1 cellular context compared by ENCODE assay signal in the genomic region with DNA sequence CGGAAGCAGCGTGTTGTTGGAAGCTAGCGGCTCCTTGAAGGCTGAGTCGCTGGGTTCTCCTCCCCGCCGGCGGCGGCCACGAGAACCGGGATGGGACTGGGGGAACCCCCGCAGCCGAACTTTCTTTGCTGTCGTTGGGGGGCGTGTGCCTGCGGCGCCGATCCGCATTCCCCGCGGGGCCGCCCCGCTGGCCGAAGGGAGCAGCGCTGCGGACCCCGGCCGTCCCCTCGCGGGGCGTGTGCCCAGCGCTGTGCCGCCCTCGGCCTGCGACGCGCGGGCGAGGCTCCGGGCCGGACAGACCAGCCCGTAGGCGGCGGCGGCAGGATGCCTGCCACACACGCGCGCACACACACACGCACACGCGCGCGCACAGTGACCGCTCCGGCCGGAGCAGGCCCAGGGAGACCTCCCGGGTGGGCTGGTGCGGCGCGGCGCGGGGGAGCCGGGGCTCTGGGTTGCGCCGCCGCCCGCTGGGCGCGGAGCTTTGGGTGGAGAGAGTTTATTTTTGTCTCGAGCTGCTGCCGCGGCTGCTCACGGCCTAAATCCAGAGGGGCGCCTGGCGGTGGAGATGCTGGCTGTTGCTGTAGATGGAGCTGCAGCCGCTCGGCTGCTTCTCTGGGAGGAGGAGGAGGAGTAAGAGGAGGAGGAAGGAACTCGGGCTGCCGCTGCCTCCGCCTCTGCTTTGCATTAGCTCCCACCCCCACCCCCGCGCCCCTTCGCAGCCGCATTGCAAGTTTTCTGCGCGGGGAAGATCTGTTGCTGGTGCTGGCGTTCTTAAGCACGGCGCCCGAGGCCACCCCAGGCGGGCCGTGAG.
TF ChIP-seq lines count a peak whose summit lies in the region.

A gene with protein sequence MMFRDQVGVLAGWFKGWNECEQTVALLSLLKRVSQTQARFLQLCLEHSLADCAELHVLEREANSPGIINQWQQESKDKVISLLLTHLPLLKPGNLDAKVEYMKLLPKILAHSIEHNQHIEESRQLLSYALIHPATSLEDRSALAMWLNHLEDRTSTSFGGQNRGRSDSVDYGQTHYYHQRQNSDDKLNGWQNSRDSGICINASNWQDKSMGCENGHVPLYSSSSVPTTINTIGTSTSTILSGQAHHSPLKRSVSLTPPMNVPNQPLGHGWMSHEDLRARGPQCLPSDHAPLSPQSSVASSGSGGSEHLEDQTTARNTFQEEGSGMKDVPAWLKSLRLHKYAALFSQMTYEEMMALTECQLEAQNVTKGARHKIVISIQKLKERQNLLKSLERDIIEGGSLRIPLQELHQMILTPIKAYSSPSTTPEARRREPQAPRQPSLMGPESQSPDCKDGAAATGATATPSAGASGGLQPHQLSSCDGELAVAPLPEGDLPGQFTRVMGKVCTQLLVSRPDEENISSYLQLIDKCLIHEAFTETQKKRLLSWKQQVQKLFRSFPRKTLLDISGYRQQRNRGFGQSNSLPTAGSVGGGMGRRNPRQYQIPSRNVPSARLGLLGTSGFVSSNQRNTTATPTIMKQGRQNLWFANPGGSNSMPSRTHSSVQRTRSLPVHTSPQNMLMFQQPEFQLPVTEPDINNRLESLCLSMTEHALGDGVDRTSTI (plus strand): TSS at position 719 of the 814 bp plus-strand sequence. CDS start 789 bp downstream, outside the sequence.

TF ChIP-seq in HepG2, 621 proteins besides CTCF, POLR2A, EP300 and RAD21 (continued from another document):
- TF ChIP-seq ZNF251 (CRISPR knock-in tag; IDR thresholded peaks at IDR 0.05) (no peak), ZFP36L1 (CRISPR knock-in tag; IDR thresholded peaks at IDR 0.05) (no peak), EZH2 (conservative IDR thresholded peaks at IDR 0.05; ENCODE audit: low read depth, low read length) (no peak), KDM2A (CRISPR knock-in tag; IDR thresholded peaks at IDR 0.05; ENCODE audit: borderline replicate concordance, low read depth) (0 out of 2 replicates have a peak, but pooled peaks have one; percentile 26), ZFY (CRISPR knock-in tag; IDR thresholded peaks at IDR 0.05) (peak; percentile 79), ZFX (CRISPR knock-in tag; IDR thresholded peaks at IDR 0.05; ENCODE audit: low read depth) (peak; percentile 37; the same call in 1 of the 2 replicates), POLR2AphosphoS2 (IDR thresholded peaks at IDR 0.05; ENCODE audit: low read depth, low read length) (peak; percentile 19; the same call in 1 of the 2 replicates), ZBTB7B (CRISPR knock-in tag; IDR thresholded peaks at IDR 0.05) (no peak), ASH2L (IDR thresholded peaks at IDR 0.05; ENCODE audit: insufficient read length, low read depth, low read length) (peak; percentile 81), POLR2AphosphoS5 (IDR thresholded peaks at IDR 0.05; ENCODE audit: low read depth, low read length) (no peak), TBX2 (CRISPR knock-in tag; IDR thresholded peaks at IDR 0.05; ENCODE audit: borderline replicate concordance) (no peak), SOX6 (IDR thresholded peaks at IDR 0.05) (no peak), SOX6 (CRISPR knock-in tag; IDR thresholded peaks at IDR 0.05) (no peak), KMT2A (CRISPR knock-in tag; IDR thresholded peaks at IDR 0.05) (peak; percentile 77), ARHGAP35 (CRISPR knock-in tag; IDR thresholded peaks at IDR 0.05; ENCODE audit: borderline replicate concordance) (no peak), BRCA1 (CRISPR knock-in tag; IDR thresholded peaks at IDR 0.05) (no peak), ZNF552 (CRISPR knock-in tag; IDR thresholded peaks at IDR 0.05; ENCODE audit: borderline replicate concordance) (no peak), ZNF501 (CRISPR knock-in tag; IDR thresholded peaks at IDR 0.05) (no peak), HIVEP1 (CRISPR knock-in tag; IDR thresholded peaks at IDR 0.05) (no peak), BCL6 (CRISPR knock-in tag; IDR thresholded peaks at IDR 0.05) (0 out of 2 replicates have a peak, but pooled peaks have one; percentile 17), TMF1 (CRISPR knock-in tag; IDR thresholded peaks at IDR 0.05; ENCODE audit: low read depth) (0 out of 2 replicates have a peak, but pooled peaks have one; percentile 22), ZNF891 (CRISPR knock-in tag; IDR thresholded peaks at IDR 0.05) (no peak), ZNF343 (CRISPR knock-in tag; IDR thresholded peaks at IDR 0.05) (no peak), JDP2 (CRISPR knock-in tag; IDR thresholded peaks at IDR 0.05; ENCODE audit: borderline replicate concordance) (no peak), ZNF180 (CRISPR knock-in tag; IDR thresholded peaks at IDR 0.05; ENCODE audit: borderline replicate concordance, low read depth) (no peak), CCDC6 (CRISPR knock-in tag; IDR thresholded peaks at IDR 0.05) (peak; percentile 68; the same call in 1 of the 2 replicates), MXI1 (IDR thresholded peaks at IDR 0.05; ENCODE audit: borderline replicate concordance, low read depth, low read length) (0 out of 3 replicates have a peak, but pooled peaks have one; percentile 26), ZNF292 (CRISPR knock-in tag; IDR thresholded peaks at IDR 0.05; ENCODE audit: borderline replicate concordance, low read depth) (0 out of 2 replicates have a peak, but pooled peaks have one; percentile 33), ZNF841 (CRISPR knock-in tag; IDR thresholded peaks at IDR 0.05; ENCODE audit: borderline replicate concordance) (0 out of 2 replicates have a peak, but pooled peaks have one; percentile 63), ZNF263 (CRISPR knock-in tag; IDR thresholded peaks at IDR 0.05) (peak; percentile 97)
- TF ChIP-seq, protein P1, sequence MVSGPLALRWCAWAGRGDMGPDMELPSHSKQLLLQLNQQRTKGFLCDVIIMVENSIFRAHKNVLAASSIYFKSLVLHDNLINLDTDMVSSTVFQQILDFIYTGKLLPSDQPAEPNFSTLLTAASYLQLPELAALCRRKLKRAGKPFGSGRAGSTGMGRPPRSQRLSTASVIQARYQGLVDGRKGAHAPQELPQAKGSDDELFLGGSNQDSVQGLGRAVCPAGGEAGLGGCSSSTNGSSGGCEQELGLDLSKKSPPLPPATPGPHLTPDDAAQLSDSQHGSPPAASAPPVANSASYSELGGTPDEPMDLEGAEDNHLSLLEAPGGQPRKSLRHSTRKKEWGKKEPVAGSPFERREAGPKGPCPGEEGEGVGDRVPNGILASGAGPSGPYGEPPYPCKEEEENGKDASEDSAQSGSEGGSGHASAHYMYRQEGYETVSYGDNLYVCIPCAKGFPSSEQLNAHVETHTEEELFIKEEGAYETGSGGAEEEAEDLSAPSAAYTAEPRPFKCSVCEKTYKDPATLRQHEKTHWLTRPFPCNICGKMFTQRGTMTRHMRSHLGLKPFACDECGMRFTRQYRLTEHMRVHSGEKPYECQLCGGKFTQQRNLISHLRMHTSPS (CRISPR knock-in tag; IDR thresholded peaks at IDR 0.05; ENCODE audit: low read depth) = no peak
- TF ChIP-seq, protein P2, sequence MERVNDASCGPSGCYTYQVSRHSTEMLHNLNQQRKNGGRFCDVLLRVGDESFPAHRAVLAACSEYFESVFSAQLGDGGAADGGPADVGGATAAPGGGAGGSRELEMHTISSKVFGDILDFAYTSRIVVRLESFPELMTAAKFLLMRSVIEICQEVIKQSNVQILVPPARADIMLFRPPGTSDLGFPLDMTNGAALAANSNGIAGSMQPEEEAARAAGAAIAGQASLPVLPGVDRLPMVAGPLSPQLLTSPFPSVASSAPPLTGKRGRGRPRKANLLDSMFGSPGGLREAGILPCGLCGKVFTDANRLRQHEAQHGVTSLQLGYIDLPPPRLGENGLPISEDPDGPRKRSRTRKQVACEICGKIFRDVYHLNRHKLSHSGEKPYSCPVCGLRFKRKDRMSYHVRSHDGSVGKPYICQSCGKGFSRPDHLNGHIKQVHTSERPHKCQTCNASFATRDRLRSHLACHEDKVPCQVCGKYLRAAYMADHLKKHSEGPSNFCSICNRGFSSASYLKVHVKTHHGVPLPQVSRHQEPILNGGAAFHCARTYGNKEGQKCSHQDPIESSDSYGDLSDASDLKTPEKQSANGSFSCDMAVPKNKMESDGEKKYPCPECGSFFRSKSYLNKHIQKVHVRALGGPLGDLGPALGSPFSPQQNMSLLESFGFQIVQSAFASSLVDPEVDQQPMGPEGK (CRISPR knock-in tag; IDR thresholded peaks at IDR 0.05) = no peak
- TF ChIP-seq, protein P3, sequence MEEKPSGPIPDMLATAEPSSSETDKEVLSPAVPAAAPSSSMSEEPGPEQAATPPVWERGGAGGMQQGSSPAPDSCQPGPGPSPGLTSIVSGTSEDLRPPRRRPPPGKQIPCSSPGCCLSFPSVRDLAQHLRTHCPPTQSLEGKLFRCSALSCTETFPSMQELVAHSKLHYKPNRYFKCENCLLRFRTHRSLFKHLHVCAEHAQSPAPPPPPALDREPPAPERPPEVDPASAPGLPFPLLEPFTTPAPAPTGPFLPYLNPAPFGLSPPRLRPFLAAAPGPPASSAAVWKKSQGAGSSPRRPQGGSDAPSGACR (CRISPR knock-in tag; IDR thresholded peaks at IDR 0.05) = peak; percentile 48; the same call in 1 of the 2 replicates
- TF ChIP-seq, protein P4, sequence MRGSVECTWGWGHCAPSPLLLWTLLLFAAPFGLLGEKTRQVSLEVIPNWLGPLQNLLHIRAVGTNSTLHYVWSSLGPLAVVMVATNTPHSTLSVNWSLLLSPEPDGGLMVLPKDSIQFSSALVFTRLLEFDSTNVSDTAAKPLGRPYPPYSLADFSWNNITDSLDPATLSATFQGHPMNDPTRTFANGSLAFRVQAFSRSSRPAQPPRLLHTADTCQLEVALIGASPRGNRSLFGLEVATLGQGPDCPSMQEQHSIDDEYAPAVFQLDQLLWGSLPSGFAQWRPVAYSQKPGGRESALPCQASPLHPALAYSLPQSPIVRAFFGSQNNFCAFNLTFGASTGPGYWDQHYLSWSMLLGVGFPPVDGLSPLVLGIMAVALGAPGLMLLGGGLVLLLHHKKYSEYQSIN (CRISPR knock-in tag; IDR thresholded peaks at IDR 0.05; ENCODE audit: borderline replicate concordance) = no peak
- TF ChIP-seq, protein P5, sequence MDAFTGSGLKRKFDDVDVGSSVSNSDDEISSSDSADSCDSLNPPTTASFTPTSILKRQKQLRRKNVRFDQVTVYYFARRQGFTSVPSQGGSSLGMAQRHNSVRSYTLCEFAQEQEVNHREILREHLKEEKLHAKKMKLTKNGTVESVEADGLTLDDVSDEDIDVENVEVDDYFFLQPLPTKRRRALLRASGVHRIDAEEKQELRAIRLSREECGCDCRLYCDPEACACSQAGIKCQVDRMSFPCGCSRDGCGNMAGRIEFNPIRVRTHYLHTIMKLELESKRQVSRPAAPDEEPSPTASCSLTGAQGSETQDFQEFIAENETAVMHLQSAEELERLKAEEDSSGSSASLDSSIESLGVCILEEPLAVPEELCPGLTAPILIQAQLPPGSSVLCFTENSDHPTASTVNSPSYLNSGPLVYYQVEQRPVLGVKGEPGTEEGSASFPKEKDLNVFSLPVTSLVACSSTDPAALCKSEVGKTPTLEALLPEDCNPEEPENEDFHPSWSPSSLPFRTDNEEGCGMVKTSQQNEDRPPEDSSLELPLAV (CRISPR knock-in tag; conservative IDR thresholded peaks at IDR 0.05; ENCODE audit: low read depth) = no peak
